ENCODE assay signal across 1 cellular context in the genomic region with DNA sequence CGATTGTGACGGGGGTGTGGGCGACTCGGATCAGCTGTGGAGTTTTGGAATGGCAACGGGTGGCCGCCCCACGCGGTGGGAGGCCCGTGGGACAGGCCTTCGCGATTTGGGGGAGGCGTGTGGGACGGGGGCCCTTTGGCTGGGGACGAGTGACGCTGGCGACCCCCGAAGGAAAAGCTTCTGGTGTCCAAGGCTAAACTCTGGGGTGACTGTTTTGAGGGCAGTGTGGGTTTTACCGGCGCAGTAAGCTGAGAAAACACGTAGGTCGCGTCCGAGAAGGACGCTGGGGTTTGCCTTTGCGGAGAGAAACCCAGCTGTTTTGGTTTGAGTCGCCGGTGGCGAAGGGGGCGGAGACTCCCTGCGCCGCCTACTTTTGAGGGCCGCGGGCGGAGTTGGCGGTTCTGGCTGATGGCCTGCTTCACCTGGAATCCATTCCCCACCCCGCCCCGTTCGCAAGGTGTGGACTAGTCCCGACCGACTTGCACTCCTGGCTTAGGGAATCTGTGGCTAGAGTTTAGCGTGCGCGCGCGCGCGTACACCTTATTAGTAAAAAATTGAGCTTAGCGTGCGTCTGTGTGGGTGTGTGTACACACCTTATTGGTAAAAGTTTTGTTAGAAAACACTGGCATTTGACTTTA.
A peak's percentile ranks its signal among the peaks of the same experiment; 100 is the strongest.
TF ChIP-seq lines count a peak whose summit lies in the region.

No MANE protein-coding gene starts in this region.

TF ChIP-seq in K562, 482 proteins besides CTCF, POLR2A, EP300 and RAD21 (continued from another document and continues in another):
- TF ChIP-seq, protein P1, sequence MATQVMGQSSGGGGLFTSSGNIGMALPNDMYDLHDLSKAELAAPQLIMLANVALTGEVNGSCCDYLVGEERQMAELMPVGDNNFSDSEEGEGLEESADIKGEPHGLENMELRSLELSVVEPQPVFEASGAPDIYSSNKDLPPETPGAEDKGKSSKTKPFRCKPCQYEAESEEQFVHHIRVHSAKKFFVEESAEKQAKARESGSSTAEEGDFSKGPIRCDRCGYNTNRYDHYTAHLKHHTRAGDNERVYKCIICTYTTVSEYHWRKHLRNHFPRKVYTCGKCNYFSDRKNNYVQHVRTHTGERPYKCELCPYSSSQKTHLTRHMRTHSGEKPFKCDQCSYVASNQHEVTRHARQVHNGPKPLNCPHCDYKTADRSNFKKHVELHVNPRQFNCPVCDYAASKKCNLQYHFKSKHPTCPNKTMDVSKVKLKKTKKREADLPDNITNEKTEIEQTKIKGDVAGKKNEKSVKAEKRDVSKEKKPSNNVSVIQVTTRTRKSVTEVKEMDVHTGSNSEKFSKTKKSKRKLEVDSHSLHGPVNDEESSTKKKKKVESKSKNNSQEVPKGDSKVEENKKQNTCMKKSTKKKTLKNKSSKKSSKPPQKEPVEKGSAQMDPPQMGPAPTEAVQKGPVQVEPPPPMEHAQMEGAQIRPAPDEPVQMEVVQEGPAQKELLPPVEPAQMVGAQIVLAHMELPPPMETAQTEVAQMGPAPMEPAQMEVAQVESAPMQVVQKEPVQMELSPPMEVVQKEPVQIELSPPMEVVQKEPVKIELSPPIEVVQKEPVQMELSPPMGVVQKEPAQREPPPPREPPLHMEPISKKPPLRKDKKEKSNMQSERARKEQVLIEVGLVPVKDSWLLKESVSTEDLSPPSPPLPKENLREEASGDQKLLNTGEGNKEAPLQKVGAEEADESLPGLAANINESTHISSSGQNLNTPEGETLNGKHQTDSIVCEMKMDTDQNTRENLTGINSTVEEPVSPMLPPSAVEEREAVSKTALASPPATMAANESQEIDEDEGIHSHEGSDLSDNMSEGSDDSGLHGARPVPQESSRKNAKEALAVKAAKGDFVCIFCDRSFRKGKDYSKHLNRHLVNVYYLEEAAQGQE (CRISPR knock-in tag; IDR thresholded peaks at IDR 0.05; ENCODE audit: low read depth), result 0 out of 2 replicates have a peak, but pooled peaks have one; percentile 43
- TF ChIP-seq RBBP5 (IDR thresholded peaks at IDR 0.05; ENCODE audit: borderline replicate concordance, insufficient read depth, low read length, poor library complexity, severe bottlenecking) (peak; percentile 65), SP2 (IDR thresholded peaks at IDR 0.05; ENCODE audit: extremely low read depth, low read depth, low read length, poor library complexity, severe bottlenecking) (no peak), FOSL1 (tag; conservative IDR thresholded peaks at IDR 0.05) (peak; percentile 7; the same call in 1 of the 2 replicates), MYC (IDR thresholded peaks at IDR 0.05; ENCODE audit: low read depth, low read length) (no peak; the same call in 1 of the 2 replicates), MYC (CRISPR knock-in tag; IDR thresholded peaks at IDR 0.05; ENCODE audit: borderline replicate concordance, low read depth) (0 out of 2 replicates have a peak, but pooled peaks have one; percentile 44), CEBPG (CRISPR knock-in tag; IDR thresholded peaks at IDR 0.05) (no peak), CEBPG (tag; conservative IDR thresholded peaks at IDR 0.05 in 1 of 2, IDR thresholded peaks at IDR 0.05 in 1 of 2) (no peak), HMGN3 (IDR thresholded peaks at IDR 0.05; ENCODE audit: borderline replicate concordance, extremely low read depth, insufficient read length, low read depth, low read length) (peak; percentile 64), HDAC1 (IDR thresholded peaks at IDR 0.05) (peak in 1 of 2 experiments; percentile 86; a peak in 2 of 4 replicates), PHTF2 (CRISPR knock-in tag; IDR thresholded peaks at IDR 0.05) (0 out of 2 replicates have a peak, but pooled peaks have one; percentile 18), RBM22 (IDR thresholded peaks at IDR 0.05; ENCODE audit: low read depth, low read length, poor library complexity, severe bottlenecking) (peak; percentile 74), EGR1 (conservative IDR thresholded peaks at IDR 0.05) (peak; percentile 64), FOXK1 (CRISPR knock-in tag; IDR thresholded peaks at IDR 0.05; ENCODE audit: borderline replicate concordance) (peak; percentile 70; the same call in 1 of the 2 replicates), HLTF (IDR thresholded peaks at IDR 0.05) (no peak), NKRF (IDR thresholded peaks at IDR 0.05; ENCODE audit: borderline replicate concordance) (peak; percentile 83), RBFOX2 (IDR thresholded peaks at IDR 0.05; ENCODE audit: low read depth, low read length) (peak; percentile 82), RCOR1 (IDR thresholded peaks at IDR 0.05; ENCODE audit: borderline replicate concordance in 1 of 2, low read depth in 2 of 2, low read length in 2 of 2) (peak in 1 of 2 experiments; percentile 29; a peak in 1 of 4 replicates), ETV1 (tag; conservative IDR thresholded peaks at IDR 0.05; ENCODE audit: low read depth) (peak; percentile 18; the same call in 1 of the 2 replicates), MLX (CRISPR knock-in tag; conservative IDR thresholded peaks at IDR 0.05) (0 out of 4 replicates have a peak, but pooled peaks of 1 of the 2 experiments have one; percentile 63), FOXK2 (conservative IDR thresholded peaks at IDR 0.05 in 1 of 2, IDR thresholded peaks at IDR 0.05 in 1 of 2; ENCODE audit: low read depth in 2 of 2) (peak in 1 of 2 experiments; percentile 45; a peak in 1 of 4 replicates), CREM (IDR thresholded peaks at IDR 0.05; ENCODE audit: low read depth) (0 out of 2 replicates have a peak, but pooled peaks have one; percentile 26), SNRNP70 (optimal IDR thresholded peaks at IDR 0.05; ENCODE audit: low read depth, low read length) (no peak), MXI1 (IDR thresholded peaks at IDR 0.05; ENCODE audit: low read depth, low read length) (0 out of 2 replicates have a peak, but pooled peaks have one; percentile 37), KDM5B (IDR thresholded peaks at IDR 0.05; ENCODE audit: insufficient replicate concordance, low read depth, low read length) (peak; percentile 33), PHF8 (IDR thresholded peaks at IDR 0.05; ENCODE audit: borderline replicate concordance, low read length) (peak; percentile 23), DACH1 (IDR thresholded peaks at IDR 0.05; ENCODE audit: partially characterized antibody) (peak; percentile 93), STAT5B (CRISPR knock-in tag; IDR thresholded peaks at IDR 0.05) (no peak), SAFB2 (IDR thresholded peaks at IDR 0.05; ENCODE audit: borderline replicate concordance, low read depth, low read length, severe bottlenecking) (no peak), HCFC1 (IDR thresholded peaks at IDR 0.05; ENCODE audit: low read depth, low read length) (peak; percentile 36; the same call in 1 of the 2 replicates), CHD1 (IDR thresholded peaks at IDR 0.05; ENCODE audit: low read length) (peak; percentile 41), BRCA1 (IDR thresholded peaks at IDR 0.05) (no peak), BRCA1 (CRISPR knock-in tag; IDR thresholded peaks at IDR 0.05) (0 out of 2 replicates have a peak, but pooled peaks have one; percentile 4), ZBTB8A (IDR thresholded peaks at IDR 0.05; ENCODE audit: partially characterized antibody) (no peak), SIN3A (IDR thresholded peaks at IDR 0.05; ENCODE audit: borderline replicate concordance in 2 of 2, control insufficient read depth in 1 of 2, low read depth in 2 of 2, low read length in 2 of 2) (peak; percentile 86 to 97; a peak in 2 of 4 replicates), POLR2AphosphoS5 (IDR thresholded peaks at IDR 0.05; ENCODE audit: control insufficient read depth, insufficient read depth, low read depth, low read length) (peak; percentile 51), FOXM1 (IDR thresholded peaks at IDR 0.05; ENCODE audit: low read depth) (peak; percentile 22; the same call in 1 of the 2 replicates), FOXM1 (CRISPR knock-in tag; IDR thresholded peaks at IDR 0.05; ENCODE audit: low read depth) (no peak), ATF1 (CRISPR knock-in tag; IDR thresholded peaks at IDR 0.05) (no peak), ATF1 (tag; IDR thresholded peaks at IDR 0.05) (peak; percentile 14; the same call in 1 of the 2 replicates), HNRNPLL (IDR thresholded peaks at IDR 0.05; ENCODE audit: low read depth, low read length, poor library complexity, severe bottlenecking) (peak; percentile 89), TAF1 (IDR thresholded peaks at IDR 0.05; ENCODE audit: control insufficient read depth, extremely low read depth, insufficient read depth, low read length, severe bottlenecking) (peak; percentile 64), ZC3H4 (CRISPR knock-in tag; IDR thresholded peaks at IDR 0.05; ENCODE audit: borderline replicate concordance) (peak; percentile 94; the same call in 1 of the 2 replicates)
- TF ChIP-seq, protein P2, sequence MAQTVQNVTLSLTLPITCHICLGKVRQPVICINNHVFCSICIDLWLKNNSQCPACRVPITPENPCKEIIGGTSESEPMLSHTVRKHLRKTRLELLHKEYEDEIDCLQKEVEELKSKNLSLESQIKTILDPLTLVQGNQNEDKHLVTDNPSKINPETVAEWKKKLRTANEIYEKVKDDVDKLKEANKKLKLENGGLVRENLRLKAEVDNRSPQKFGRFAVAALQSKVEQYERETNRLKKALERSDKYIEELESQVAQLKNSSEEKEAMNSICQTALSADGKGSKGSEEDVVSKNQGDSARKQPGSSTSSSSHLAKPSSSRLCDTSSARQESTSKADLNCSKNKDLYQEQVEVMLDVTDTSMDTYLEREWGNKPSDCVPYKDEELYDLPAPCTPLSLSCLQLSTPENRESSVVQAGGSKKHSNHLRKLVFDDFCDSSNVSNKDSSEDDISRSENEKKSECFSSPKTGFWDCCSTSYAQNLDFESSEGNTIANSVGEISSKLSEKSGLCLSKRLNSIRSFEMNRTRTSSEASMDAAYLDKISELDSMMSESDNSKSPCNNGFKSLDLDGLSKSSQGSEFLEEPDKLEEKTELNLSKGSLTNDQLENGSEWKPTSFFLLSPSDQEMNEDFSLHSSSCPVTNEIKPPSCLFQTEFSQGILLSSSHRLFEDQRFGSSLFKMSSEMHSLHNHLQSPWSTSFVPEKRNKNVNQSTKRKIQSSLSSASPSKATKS (CRISPR knock-in tag; IDR thresholded peaks at IDR 0.05), result no peak
- TF ChIP-seq, protein P3, sequence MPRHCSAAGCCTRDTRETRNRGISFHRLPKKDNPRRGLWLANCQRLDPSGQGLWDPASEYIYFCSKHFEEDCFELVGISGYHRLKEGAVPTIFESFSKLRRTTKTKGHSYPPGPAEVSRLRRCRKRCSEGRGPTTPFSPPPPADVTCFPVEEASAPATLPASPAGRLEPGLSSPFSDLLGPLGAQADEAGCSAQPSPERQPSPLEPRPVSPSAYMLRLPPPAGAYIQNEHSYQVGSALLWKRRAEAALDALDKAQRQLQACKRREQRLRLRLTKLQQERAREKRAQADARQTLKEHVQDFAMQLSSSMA (CRISPR knock-in tag; IDR thresholded peaks at IDR 0.05), result 0 out of 2 replicates have a peak, but pooled peaks have one; percentile 26
- TF ChIP-seq, protein P4, sequence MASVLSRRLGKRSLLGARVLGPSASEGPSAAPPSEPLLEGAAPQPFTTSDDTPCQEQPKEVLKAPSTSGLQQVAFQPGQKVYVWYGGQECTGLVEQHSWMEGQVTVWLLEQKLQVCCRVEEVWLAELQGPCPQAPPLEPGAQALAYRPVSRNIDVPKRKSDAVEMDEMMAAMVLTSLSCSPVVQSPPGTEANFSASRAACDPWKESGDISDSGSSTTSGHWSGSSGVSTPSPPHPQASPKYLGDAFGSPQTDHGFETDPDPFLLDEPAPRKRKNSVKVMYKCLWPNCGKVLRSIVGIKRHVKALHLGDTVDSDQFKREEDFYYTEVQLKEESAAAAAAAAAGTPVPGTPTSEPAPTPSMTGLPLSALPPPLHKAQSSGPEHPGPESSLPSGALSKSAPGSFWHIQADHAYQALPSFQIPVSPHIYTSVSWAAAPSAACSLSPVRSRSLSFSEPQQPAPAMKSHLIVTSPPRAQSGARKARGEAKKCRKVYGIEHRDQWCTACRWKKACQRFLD (CRISPR knock-in tag; IDR thresholded peaks at IDR 0.05), result peak; percentile 81; the same call in 1 of the 2 replicates
- TF ChIP-seq, protein P5, sequence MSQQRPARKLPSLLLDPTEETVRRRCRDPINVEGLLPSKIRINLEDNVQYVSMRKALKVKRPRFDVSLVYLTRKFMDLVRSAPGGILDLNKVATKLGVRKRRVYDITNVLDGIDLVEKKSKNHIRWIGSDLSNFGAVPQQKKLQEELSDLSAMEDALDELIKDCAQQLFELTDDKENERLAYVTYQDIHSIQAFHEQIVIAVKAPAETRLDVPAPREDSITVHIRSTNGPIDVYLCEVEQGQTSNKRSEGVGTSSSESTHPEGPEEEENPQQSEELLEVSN (IDR thresholded peaks at IDR 0.05; ENCODE audit: borderline replicate concordance in 1 of 2, extremely low read depth in 1 of 2, insufficient read depth in 1 of 2, insufficient read length in 1 of 2, low read depth in 1 of 2, low read length in 1 of 2, poor library complexity in 1 of 2, severe bottlenecking in 1 of 2), result peak in 1 of 2 experiments; percentile 9
